35 cellular contexts compared by ENCODE assay signal in genomic region chr6:151869787-151870186, GRCh38.
DNase-seq lines count a peak whose midpoint lies in the region; ATAC-seq and TF ChIP-seq lines count a peak whose summit lies in the region.
"Had no signal": no experiment of that assay in that cellular context is flagged by ENCODE, and none has a peak within 500 bp of the region (broad histone marks: within the 10 kb centered on the region; RNA-seq: fewer than 3 reads in every experiment).

No MANE protein-coding gene starts in this region.

- intact Hi-C loops in left ventricle myocardium superior (cut with micrococcal nuclease): no loop called here
- intact Hi-C loops in thyroid gland (cut with DNase I): no loop called here

- H4K20me1 ChIP-seq in GM23248 (ENCODE audit: insufficient read depth): no peaks in the 10 kb centered on the region

- no peaks in the 10 kb centered on the region for H3K9me2 ChIP-seq in GM23248 (ENCODE audit: insufficient read depth)

- H3K36me3 ChIP-seq in GM23248 (ENCODE audit: low read depth) (no peaks in the 10 kb centered on the region), subcutaneous abdominal adipose tissue (ENCODE audit: control insufficient read depth in 5 of 5, insufficient read depth in 5 of 5, low read length in 5 of 5) (peaks cover 0 to 3% (median 0%) of the 10 kb centered on the region in 5 donors), thyroid gland (no peaks in the 10 kb centered on the region)
- H3K36me3 ChIP-seq: colonic mucosa, neural progenitor cell, pancreas, SJCRH30, spleen, tibial nerve, WERI-Rb-1 had no signal

- H3F3A ChIP-seq in GM23248 (ENCODE audit: insufficient read depth): no peaks in the 10 kb centered on the region; the same call in 1 of the 2 replicates

- peak; percentile 44 for DNase-seq in GM23248
- peak; percentile 41 for DNase-seq in epidermal melanocyte (ENCODE audit: insufficient read length, low spot score)
- no peak for DNase-seq in left ventricle myocardium superior
- DNase-seq in thyroid gland: no peak
- DNase-seq in activated naive CD4-positive, alpha-beta T cell treated with anti-CD3 and anti-CD28 coated beads, Interleukin-2, amount 10 ng/mL, durations not matched to agents 7 days and 5 days: no peak
- no peak for DNase-seq in effector CD4-positive, alpha-beta T cell
- DNase-seq: ACHN; activated CD4-positive, alpha-beta T cell treated with anti-CD3 and anti-CD28 coated beads for 48 hours; anterior cingulate cortex; C1 segment of cervical spinal cord; colonic mucosa; COR-L47; effector memory CD8-positive, alpha-beta T cell; HCEC 1CT; hypothalamus; immature natural killer cell; Kasumi-1; left colon; mesenchymal stem cell; NCI-H1417 treated with DMSO at 0.1 percent for 48 hours; NCI-H2081 treated with DMSO at 0.1 percent for 48 hours; NCI-H345; pancreas; spleen; stimulated activated CD4-positive, alpha-beta T cell treated with anti-CD3 and anti-CD28 coated beads, Interleukin-2, amount 100 ng/mL, for 24 hours; stimulated activated naive CD8-positive, alpha-beta T cell treated with anti-CD3 and anti-CD28 coated beads, Interleukin-15, Interleukin-2, amounts not matched to agents 100 U/mL and 50 U/mL, for 24 hours; SW 1271; T-helper 9 cell; WERI-Rb-1 had no signal

- H2AFZ ChIP-seq in GM23248: no peak overlapping the region
- H2AFZ ChIP-seq: neural progenitor cell had no signal

- no peak for TF ChIP-seq POLR2A in thyroid gland (IDR thresholded peaks at IDR 0.05)

- no peak overlapping the region for H3K27ac Mint-ChIP-seq in activated naive CD4-positive, alpha-beta T cell treated with anti-CD3 and anti-CD28 coated beads, Interleukin-2, amount 10 ng/mL, durations not matched to agents 7 days and 5 days
- H3K27ac Mint-ChIP-seq: activated naive CD8-positive, alpha-beta T cell; activated T-helper 2 cell treated with anti-CD3 and anti-CD28 coated beads, Interferon-gamma antibody, Interleukin-2, Interleukin-4, amounts not matched to agents 10 μg/mL and 5 μg/mL and 100 μg/mL, durations not matched to agents 14 hours and 24 hours and 36 hours; effector memory CD8-positive, alpha-beta T cell; immature natural killer cell; neural progenitor cell had no signal

- no peaks in the 10 kb centered on the region for H3K9me3 Mint-ChIP-seq in activated naive CD4-positive, alpha-beta T cell treated with anti-CD3 and anti-CD28 coated beads, Interleukin-2, amount 10 ng/mL, durations not matched to agents 7 days and 5 days
- H3K9me3 Mint-ChIP-seq: activated T-helper 2 cell treated with anti-CD3 and anti-CD28 coated beads, Interferon-gamma antibody, Interleukin-2, Interleukin-4, amounts not matched to agents 10 μg/mL and 5 μg/mL and 100 μg/mL, durations not matched to agents 14 hours and 24 hours and 36 hours; neural progenitor cell had no signal

- WGBS in GM23248 (ENCODE audit: low coverage in 1 of 2, low lambda C conversion rate in 2 of 2, missing lambda C conversion rate in 2 of 2), 2 experiments: 4 to 15% methylated on average over 1 of the region's 1 CpG
- 71 to 80% methylated on average over 1 of the region's 1 CpG for WGBS in thyroid gland, 2 donors

- peak; percentile 70 for ATAC-seq in left ventricle myocardium superior
- ATAC-seq: effector memory CD8-positive, alpha-beta T cell; left colon; pancreas; stimulated activated naive CD8-positive, alpha-beta T cell treated with anti-CD3 and anti-CD28 coated beads, Interleukin-15, Interleukin-2, amounts not matched to agents 100 U/mL and 50 U/mL, for 24 hours had no signal

- H3K4me3 ChIP-seq in GM23248: no peak overlapping the region
- H3K4me3 ChIP-seq in subcutaneous abdominal adipose tissue (ENCODE audit: low read depth in 1 of 5, low read length in 5 of 5): no peak overlapping the region
- no peak overlapping the region for H3K4me3 ChIP-seq in thyroid gland (replicated peaks in 1 of 3)
- H3K4me3 ChIP-seq: colonic mucosa, neural progenitor cell, pancreas, SJCRH30, spleen, tibial nerve had no signal

- no peak for TF ChIP-seq CTCF in thyroid gland (IDR thresholded peaks at IDR 0.05)

- H3K27me3 Mint-ChIP-seq in activated naive CD4-positive, alpha-beta T cell treated with anti-CD3 and anti-CD28 coated beads, Interleukin-2, amount 10 ng/mL, durations not matched to agents 7 days and 5 days: no peaks in the 10 kb centered on the region
- H3K27me3 Mint-ChIP-seq: activated naive CD8-positive, alpha-beta T cell had no signal

- H3K4me2 ChIP-seq in GM23248 (ENCODE audit: unreplicated experiment): no peak overlapping the region
- H3K4me2 ChIP-seq: neural progenitor cell had no signal

- in situ Hi-C loops in GM23248 (cut with MboI): no loop called here

- CTCF ChIA-PET in activated naive CD4-positive, alpha-beta T cell treated with anti-CD3 and anti-CD28 coated beads, Interleukin-2, amount 10 ng/mL, durations not matched to agents 7 days and 5 days (lab: Charles Lee): no interaction called here

- no peaks in the 10 kb centered on the region for H3K9me3 ChIP-seq in GM23248 (ENCODE audit: low read depth)
- no peaks in the 10 kb centered on the region for H3K9me3 ChIP-seq in subcutaneous abdominal adipose tissue (ENCODE audit: control insufficient read depth in 5 of 5, low read length in 5 of 5)
- no peaks in the 10 kb centered on the region for H3K9me3 ChIP-seq in thyroid gland
- H3K9me3 ChIP-seq: colonic mucosa, pancreas, SJCRH30 had no signal

- H3K27ac ChIP-seq in GM23248 (no peak overlapping the region), subcutaneous abdominal adipose tissue (ENCODE audit: low read depth, low read length) (peak overlapping the region; percentile 58), thyroid gland (no peak overlapping the region)
- H3K27ac ChIP-seq: colonic mucosa, neural progenitor cell, pancreas, SJCRH30, spleen, tibial nerve, WERI-Rb-1 had no signal

- no peak overlapping the region for H3K4me3 Mint-ChIP-seq in activated naive CD4-positive, alpha-beta T cell treated with anti-CD3 and anti-CD28 coated beads, Interleukin-2, amount 10 ng/mL, durations not matched to agents 7 days and 5 days
- H3K4me3 Mint-ChIP-seq: activated naive CD8-positive, alpha-beta T cell; effector memory CD8-positive, alpha-beta T cell; immature natural killer cell; neural progenitor cell had no signal

- no peaks in the 10 kb centered on the region for H3K27me3 ChIP-seq in GM23248 (replicated peaks; ENCODE audit: insufficient read depth)
- H3K27me3 ChIP-seq in subcutaneous abdominal adipose tissue (ENCODE audit: control insufficient read depth in 5 of 5, insufficient read depth in 4 of 5, low read length in 5 of 5): no peaks in the 10 kb centered on the region
- no peaks in the 10 kb centered on the region for H3K27me3 ChIP-seq in thyroid gland
- H3K27me3 ChIP-seq: colonic mucosa, neural progenitor cell, pancreas, SJCRH30, spleen, tibial nerve had no signal

- H3K36me3 Mint-ChIP-seq in activated naive CD4-positive, alpha-beta T cell treated with anti-CD3 and anti-CD28 coated beads, Interleukin-2, amount 10 ng/mL, durations not matched to agents 7 days and 5 days: no peaks in the 10 kb centered on the region
- H3K36me3 Mint-ChIP-seq: activated naive CD8-positive, alpha-beta T cell; neural progenitor cell had no signal

- no peaks in the 10 kb centered on the region for H3K79me2 ChIP-seq in GM23248 (ENCODE audit: insufficient read depth)

- no peaks in the 10 kb centered on the region for H3K4me1 Mint-ChIP-seq in activated naive CD4-positive, alpha-beta T cell treated with anti-CD3 and anti-CD28 coated beads, Interleukin-2, amount 10 ng/mL, durations not matched to agents 7 days and 5 days
- H3K4me1 Mint-ChIP-seq: neural progenitor cell had no signal

- H3K4me1 ChIP-seq in GM23248 (ENCODE audit: insufficient read depth) (peaks cover 13% of the 10 kb centered on the region; the same call in 1 of the 2 replicates), subcutaneous abdominal adipose tissue (ENCODE audit: control insufficient read depth in 5 of 5, insufficient read depth in 5 of 5, low read length in 5 of 5) (peaks cover 0 to 15% (median 9%) of the 10 kb centered on the region in 5 donors), thyroid gland (no peaks in the 10 kb centered on the region)
- H3K4me1 ChIP-seq: colonic mucosa, neural progenitor cell, pancreas, spleen had no signal

- H3K9ac ChIP-seq in GM23248 (no peak overlapping the region), subcutaneous abdominal adipose tissue (ENCODE audit: low read length in 5 of 5) (no peak overlapping the region)
- H3K9ac ChIP-seq: neural progenitor cell had no signal

Comparison
In these comparisons a context has a peak if more than half of its experiments do, and no peak if none do; other contexts are left out.
1. DNase-seq: peak in GM23248 (single experiment) and epidermal melanocyte (single experiment); none in left ventricle myocardium superior (single experiment), thyroid gland (0 of 2), activated naive CD4-positive, alpha-beta T cell treated with anti-CD3 and anti-CD28 coated beads, Interleukin-2, amount 10 ng/mL, durations not matched to agents 7 days and 5 days (single experiment) and effector CD4-positive, alpha-beta T cell (single experiment).